ENCODE assay signal across 10 cellular contexts in genomic region chr12:121719926-121720414, GRCh38. TPM values are rescaled to one million over a fixed set of nuclear protein-coding genes. Genes with fewer than 3 reads are reported as not detected.
DNase-seq lines count a peak whose midpoint lies in the region; ATAC-seq and TF ChIP-seq lines count a peak whose summit lies in the region.
"Had no signal": no experiment of that assay in that cellular context is flagged by ENCODE, and none has a peak within 500 bp of the region (broad histone marks: within the 10 kb centered on the region; RNA-seq: fewer than 3 reads in every experiment).

No MANE protein-coding gene starts in this region.

- H3K36me3 Mint-ChIP-seq in activated naive CD8-positive, alpha-beta T cell treated with anti-CD3 and anti-CD28 coated beads, Interleukin-2, amount 50 U/mL, for 24 hours (ENCODE audit: low read depth), result peaks cover 14% of the 10 kb centered on the region
- peaks cover 13% of the 10 kb centered on the region for H3K36me3 Mint-ChIP-seq in activated naive CD8-positive, alpha-beta T cell treated with anti-CD3 and anti-CD28 coated beads for 36 hours

- H3K27me3 Mint-ChIP-seq in activated naive CD8-positive, alpha-beta T cell treated with anti-CD3 and anti-CD28 coated beads, Interleukin-2, amount 50 U/mL, for 24 hours, result no peaks in the 10 kb centered on the region
- H3K27me3 Mint-ChIP-seq in activated naive CD8-positive, alpha-beta T cell treated with anti-CD3 and anti-CD28 coated beads for 36 hours, result no peaks in the 10 kb centered on the region
- H3K27me3 Mint-ChIP-seq: T-helper 17 cell had no signal

- H3K4me1 Mint-ChIP-seq in activated naive CD8-positive, alpha-beta T cell treated with anti-CD3 and anti-CD28 coated beads, Interleukin-2, amount 50 U/mL, for 24 hours, result peaks cover 5% of the 10 kb centered on the region
- peaks cover 11% of the 10 kb centered on the region for H3K4me1 Mint-ChIP-seq in activated naive CD8-positive, alpha-beta T cell treated with anti-CD3 and anti-CD28 coated beads for 36 hours
- H3K4me1 Mint-ChIP-seq: T-helper 17 cell had no signal

- no peak for TF ChIP-seq CTCF in vagina (IDR thresholded peaks at IDR 0.05)

- peak overlapping the region; percentile 22 for H3K27ac ChIP-seq in vagina

- H3K36me3 ChIP-seq in vagina, result no peaks in the 10 kb centered on the region

- H3K4me3 Mint-ChIP-seq in activated naive CD8-positive, alpha-beta T cell treated with anti-CD3 and anti-CD28 coated beads, Interleukin-2, amount 50 U/mL, for 24 hours, result no peak overlapping the region
- no peak overlapping the region for H3K4me3 Mint-ChIP-seq in activated naive CD8-positive, alpha-beta T cell treated with anti-CD3 and anti-CD28 coated beads for 36 hours
- H3K4me3 Mint-ChIP-seq: T-helper 17 cell had no signal

- peak; percentile 33 for ATAC-seq in activated naive CD8-positive, alpha-beta T cell treated with anti-CD3 and anti-CD28 coated beads, Interleukin-2, amount 50 U/mL, for 24 hours
- ATAC-seq in GM19023 (IDR thresholded peaks at IDR 0.05; ENCODE audit: unreplicated experiment) (no peak), GM21515 (IDR thresholded peaks at IDR 0.05; ENCODE audit: unreplicated experiment) (no peak)
- ATAC-seq: T-helper 17 cell had no signal

- peaks cover 11% of the 10 kb centered on the region for H3K4me1 ChIP-seq in vagina

- no peaks in the 10 kb centered on the region for H3K9me3 Mint-ChIP-seq in activated naive CD8-positive, alpha-beta T cell treated with anti-CD3 and anti-CD28 coated beads, Interleukin-2, amount 50 U/mL, for 24 hours
- H3K9me3 Mint-ChIP-seq in activated naive CD8-positive, alpha-beta T cell treated with anti-CD3 and anti-CD28 coated beads for 36 hours, result no peaks in the 10 kb centered on the region

- no peak for DNase-seq in activated naive CD8-positive, alpha-beta T cell treated with anti-CD3 and anti-CD28 coated beads, Interleukin-2, amount 50 U/mL, for 24 hours
- no peak for DNase-seq in activated naive CD8-positive, alpha-beta T cell treated with anti-CD3 and anti-CD28 coated beads for 36 hours
- DNase-seq in amniotic epithelial cell (ENCODE audit: low read depth), result peak; percentile 83
- DNase-seq in inferior parietal cortex (ENCODE audit: extremely low spot score), result peak; percentile 22
- DNase-seq in vagina (ENCODE audit: extremely low spot score in 2 of 2), result no peak
- DNase-seq in GF-D8 (lab: John Stamatoyannopoulos, UW), result no peak
- DNase-seq: NCI-H774, T-helper 17 cell had no signal

- no peaks in the 10 kb centered on the region for H3K9me3 ChIP-seq in vagina

- H3K4me3 ChIP-seq in vagina, result no peak overlapping the region

- intact Hi-C loops in vagina (cut with DNase I), result no loop called here

- no peaks in the 10 kb centered on the region for H3K27me3 ChIP-seq in vagina

- no peak for TF ChIP-seq POLR2A in vagina (IDR thresholded peaks at IDR 0.05)

- no peak overlapping the region for H3K27ac Mint-ChIP-seq in activated naive CD8-positive, alpha-beta T cell treated with anti-CD3 and anti-CD28 coated beads, Interleukin-2, amount 50 U/mL, for 24 hours
- H3K27ac Mint-ChIP-seq in activated naive CD8-positive, alpha-beta T cell treated with anti-CD3 and anti-CD28 coated beads for 36 hours, result no peak overlapping the region
- H3K27ac Mint-ChIP-seq: T-helper 17 cell had no signal

RNA-seq across cellular contexts. Expression of gene TMEM120B, which starts 7.4 kb away (rescaled TPM):
- 10 to 100 TPM; 14.5 to 15.2 TPM for total RNA-seq in activated naive CD8-positive, alpha-beta T cell treated with anti-CD3 and anti-CD28 coated beads for 36 hours
- total RNA-seq in vagina, result 3.9 TPM

RNA-seq across cellular contexts. Expression of gene MORN3, which starts 50.5 kb away (rescaled TPM):
- total RNA-seq in activated naive CD8-positive, alpha-beta T cell treated with anti-CD3 and anti-CD28 coated beads for 36 hours, result 1 to 10 TPM; 1.8 to 1.9 TPM
- total RNA-seq in vagina, result not detected

Comparison
In these comparisons a context has a peak if more than half of its experiments do, and no peak if none do; other contexts are left out.
1. DNase-seq: peak in amniotic epithelial cell (single experiment) and inferior parietal cortex (single experiment); none in activated naive CD8-positive, alpha-beta T cell treated with anti-CD3 and anti-CD28 coated beads, Interleukin-2, amount 50 U/mL, for 24 hours (single experiment), activated naive CD8-positive, alpha-beta T cell treated with anti-CD3 and anti-CD28 coated beads for 36 hours (single experiment), vagina (0 of 2) and GF-D8 (single experiment).